8 cellular contexts compared by ENCODE assay signal in the genomic region with DNA sequence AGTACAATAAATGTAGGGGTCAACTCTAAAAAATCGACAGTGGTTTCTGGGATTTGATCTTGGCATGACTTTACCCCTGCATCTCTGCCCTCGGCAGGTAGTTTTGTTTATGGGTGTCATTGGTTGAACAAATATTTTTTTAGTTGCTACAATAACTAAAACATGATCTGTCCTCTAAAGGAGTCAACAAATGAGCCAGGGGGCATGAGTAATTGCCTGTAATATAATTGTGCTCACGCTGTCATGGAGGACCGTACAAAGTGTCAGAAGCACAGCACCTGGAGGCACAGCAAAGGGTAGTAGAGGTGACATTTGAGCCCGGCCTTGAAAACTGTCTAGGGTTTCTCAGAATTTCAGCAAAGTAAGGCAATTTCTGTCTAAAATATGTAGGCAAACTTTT. TPM values are rescaled to one million over a fixed set of nuclear protein-coding genes. Genes with fewer than 3 reads are reported as not detected.
A peak's percentile ranks its signal among the peaks of the same experiment; 100 is the strongest.
DNase-seq lines count a peak whose midpoint lies in the region; TF ChIP-seq lines count a peak whose summit lies in the region.
"Not testable (repeated sequence)": the region's sequence is repeated elsewhere in the genome, so short reads cannot be mapped to it uniquely, and the experiment has no call there.

No MANE protein-coding gene starts in this region.

- not testable (repeated sequence) for H3K9me3 Mint-ChIP-seq in stimulated activated naive CD8-positive, alpha-beta T cell treated with anti-CD3 and anti-CD28 coated beads, Interleukin-15, Interleukin-2, amounts not matched to agents 100 ng/mL and 50 ng/mL, for 24 hours

- peaks cover 20% of the 10 kb centered on the region for H3K36me3 ChIP-seq in KOPT-K1 (ENCODE audit: insufficient read depth, low read length)
- H3K36me3 ChIP-seq in hepatocyte (replicated peaks; ENCODE audit: insufficient read depth, low read depth) = not testable (repeated sequence)

- H3K36me3 Mint-ChIP-seq in stimulated activated naive CD8-positive, alpha-beta T cell treated with anti-CD3 and anti-CD28 coated beads, Interleukin-15, Interleukin-2, amounts not matched to agents 100 ng/mL and 50 ng/mL, for 24 hours (ENCODE audit: low read depth) = peaks cover 10% of the 10 kb centered on the region

- H3K4me3 Mint-ChIP-seq in stimulated activated naive CD8-positive, alpha-beta T cell treated with anti-CD3 and anti-CD28 coated beads, Interleukin-15, Interleukin-2, amounts not matched to agents 100 ng/mL and 50 ng/mL, for 24 hours = not testable (repeated sequence)

- H3K4me2 ChIP-seq in hepatocyte = not testable (repeated sequence)

- not testable (repeated sequence) for H3K9me2 ChIP-seq in hepatocyte (replicated peaks; ENCODE audit: insufficient read depth)

- peaks cover 45% of the 10 kb centered on the region for H3K4me1 Mint-ChIP-seq in stimulated activated naive CD8-positive, alpha-beta T cell treated with anti-CD3 and anti-CD28 coated beads, Interleukin-15, Interleukin-2, amounts not matched to agents 100 ng/mL and 50 ng/mL, for 24 hours (ENCODE audit: low read depth)

- not testable (repeated sequence) for H3K4me1 ChIP-seq in hepatocyte (ENCODE audit: insufficient read depth)

- not testable (repeated sequence) for H3K27me3 Mint-ChIP-seq in stimulated activated naive CD8-positive, alpha-beta T cell treated with anti-CD3 and anti-CD28 coated beads, Interleukin-15, Interleukin-2, amounts not matched to agents 100 ng/mL and 50 ng/mL, for 24 hours

- H2AFZ ChIP-seq in hepatocyte = not testable (repeated sequence)

- H3K9me3 ChIP-seq in KOPT-K1 (ENCODE audit: insufficient read depth, low read length, poor library complexity, severe bottlenecking) = peaks cover 12% of the 10 kb centered on the region
- not testable (repeated sequence) for H3K9me3 ChIP-seq in hepatocyte (ENCODE audit: low read depth)

- WGBS in hepatocyte (ENCODE audit: low lambda C conversion rate, missing lambda C conversion rate) = 79% methylated on average over 5 of the region's 5 CpGs

- not testable (repeated sequence) for H3K27me3 ChIP-seq in hepatocyte

- H3K27ac ChIP-seq in KOPT-K1 (ENCODE audit: low read depth, low read length, poor library complexity, severe bottlenecking) (peak overlapping the region; percentile 3), hepatocyte (peak overlapping the region; percentile 64)

- peak overlapping the region; percentile 16 for H3K27ac Mint-ChIP-seq in stimulated activated naive CD8-positive, alpha-beta T cell treated with anti-CD3 and anti-CD28 coated beads, Interleukin-15, Interleukin-2, amounts not matched to agents 100 ng/mL and 50 ng/mL, for 24 hours

- H4K20me1 ChIP-seq in hepatocyte (ENCODE audit: insufficient read depth, poor library complexity, severe bottlenecking) = peaks cover 52% of the 10 kb centered on the region

- DNase-seq in COR-L47 (lab: John Stamatoyannopoulos, UW) (peak; percentile 24), NCI-H1930 (lab: John Stamatoyannopoulos, UW) (peak; percentile 49 to 75), NCI-H2196 (lab: John Stamatoyannopoulos, UW; ENCODE audit: unreplicated experiment) (peak; percentile 48), NCI-H748 treated with DMSO at 0.1 percent for 48 hours (lab: John Stamatoyannopoulos, UW) (peak; percentile 48), SHP77 (lab: John Stamatoyannopoulos, UW) (peak; percentile 18 to 42)
- not testable (repeated sequence) for DNase-seq in hepatocyte (ENCODE audit: low spot score)

- H3K4me3 ChIP-seq in hepatocyte = not testable (repeated sequence)

- TF ChIP-seq CTCF in hepatocyte (IDR thresholded peaks at IDR 0.05; ENCODE audit: poor library complexity) = not testable (repeated sequence)

- H3K79me2 ChIP-seq in hepatocyte = peaks cover 99% of the 10 kb centered on the region

RNA-seq across cellular contexts. Expression of a gene that starts 22.9 kb away (rescaled TPM):
- total RNA-seq in hepatocyte = 46.3 and 51.9 TPM in 2 replicates
- polyA plus RNA-seq in hepatocyte = 38.1 and 48.9 TPM in 2 replicates
